Comparison of ENCODE assay signal across 15 cellular contexts in genomic region chr1:208085655-208086054, GRCh38.
DNase-seq lines count a peak whose midpoint lies in the region; ATAC-seq and TF ChIP-seq lines count a peak whose summit lies in the region.
"Had no signal": no experiment of that assay in that cellular context is flagged by ENCODE, and none has a peak within 500 bp of the region (broad histone marks: within the 10 kb centered on the region; RNA-seq: fewer than 3 reads in every experiment).

No MANE protein-coding gene starts in this region.

- H3K4me3 Mint-ChIP-seq in CD4-positive, alpha-beta T cell = no peak overlapping the region
- peak overlapping the region; percentile 59 for H3K4me3 Mint-ChIP-seq in stimulated activated effector memory CD8-positive, alpha-beta T cell treated with anti-CD3 and anti-CD28 coated beads, Interleukin-12 subunit alpha, Interleukin-12 subunit beta, amount 100 ng/mL, for 72 hours
- H3K4me3 Mint-ChIP-seq: WTC11 had no signal

- no peaks in the 10 kb centered on the region for H3K4me1 ChIP-seq in RWPE2 (ENCODE audit: insufficient read depth, poor library complexity, severe bottlenecking)
- peaks cover 0 to 56% (median 17%) of the 10 kb centered on the region in 3 donors for H3K4me1 ChIP-seq in esophagus squamous epithelium
- H3K4me1 ChIP-seq: HAP-1 had no signal

- intact Hi-C loops in CD4-positive, alpha-beta T cell (cut with DNase I, micrococcal nuclease) = no loop called here
- intact Hi-C loops in esophagus squamous epithelium (cut with DNase I) = no loop called here
- intact Hi-C loops in posterior vena cava (cut with DNase I) = no loop called here

- no peaks in the 10 kb centered on the region for H3K9me3 ChIP-seq in CD4-positive, alpha-beta T cell (ENCODE audit: control insufficient read depth, low read length)
- H3K9me3 ChIP-seq in RWPE2 (ENCODE audit: severe bottlenecking) (no peaks in the 10 kb centered on the region), esophagus squamous epithelium (no peaks in the 10 kb centered on the region)
- H3K9me3 ChIP-seq: colonic mucosa, HAP-1, heart right ventricle had no signal

- H3K9me3 Mint-ChIP-seq in CD4-positive, alpha-beta T cell = no peaks in the 10 kb centered on the region
- no peaks in the 10 kb centered on the region for H3K9me3 Mint-ChIP-seq in stimulated activated effector memory CD8-positive, alpha-beta T cell treated with anti-CD3 and anti-CD28 coated beads, Interleukin-12 subunit alpha, Interleukin-12 subunit beta, amount 100 ng/mL, for 72 hours
- H3K9me3 Mint-ChIP-seq: WTC11 had no signal

- H3K4me1 Mint-ChIP-seq in CD4-positive, alpha-beta T cell (ENCODE audit: low read depth) = peaks cover 29% of the 10 kb centered on the region
- H3K4me1 Mint-ChIP-seq in stimulated activated effector memory CD8-positive, alpha-beta T cell treated with anti-CD3 and anti-CD28 coated beads, Interleukin-12 subunit alpha, Interleukin-12 subunit beta, amount 100 ng/mL, for 72 hours = peaks cover 15% of the 10 kb centered on the region

- CTCF ChIA-PET in CD4-positive, alpha-beta T cell (lab: Charles Lee) = interaction anchor here (3.4 kb wide), 1 partner anchor 64 kb away, joined by 11 read pairs; no protein-coding TSS in a partner anchor

- H3K27ac Mint-ChIP-seq in CD4-positive, alpha-beta T cell = peak overlapping the region; percentile 92
- H3K27ac Mint-ChIP-seq in stimulated activated effector memory CD8-positive, alpha-beta T cell treated with anti-CD3 and anti-CD28 coated beads, Interleukin-12 subunit alpha, Interleukin-12 subunit beta, amount 100 ng/mL, for 72 hours = no peak overlapping the region
- H3K27ac Mint-ChIP-seq: WTC11 had no signal

- no peak for TF ChIP-seq POLR2A in esophagus squamous epithelium (IDR thresholded peaks at IDR 0.05)

- H3K36me3 ChIP-seq in RWPE2 (ENCODE audit: low read depth) = no peaks in the 10 kb centered on the region; the same call in 1 of the 2 replicates
- peaks cover 0 to 98% (median 7%) of the 10 kb centered on the region in 3 donors for H3K36me3 ChIP-seq in esophagus squamous epithelium
- H3K36me3 ChIP-seq: colonic mucosa, HAP-1 had no signal

- no peaks in the 10 kb centered on the region for H3K27me3 ChIP-seq in CD4-positive, alpha-beta T cell (ENCODE audit: control insufficient read depth, insufficient read depth, low read length)
- no peaks in the 10 kb centered on the region for H3K27me3 ChIP-seq in RWPE2 (ENCODE audit: insufficient read depth, poor library complexity, severe bottlenecking)
- no peaks in the 10 kb centered on the region for H3K27me3 ChIP-seq in esophagus squamous epithelium
- H3K27me3 ChIP-seq: colonic mucosa, heart right ventricle had no signal

- peaks cover 4% of the 10 kb centered on the region for H3K36me3 Mint-ChIP-seq in CD4-positive, alpha-beta T cell (ENCODE audit: low read depth)
- H3K36me3 Mint-ChIP-seq in stimulated activated effector memory CD8-positive, alpha-beta T cell treated with anti-CD3 and anti-CD28 coated beads, Interleukin-12 subunit alpha, Interleukin-12 subunit beta, amount 100 ng/mL, for 72 hours = peaks cover 6% of the 10 kb centered on the region
- H3K36me3 Mint-ChIP-seq: WTC11 had no signal

- no peak for TF ChIP-seq CTCF in CD4-positive, alpha-beta T cell (IDR thresholded peaks at IDR 0.05)
- TF ChIP-seq CTCF in RWPE2 (IDR thresholded peaks at IDR 0.05; ENCODE audit: poor library complexity, severe bottlenecking) = no peak
- TF ChIP-seq CTCF in esophagus squamous epithelium (IDR thresholded peaks at IDR 0.05) = no peak

- H3K27me3 Mint-ChIP-seq in CD4-positive, alpha-beta T cell = no peaks in the 10 kb centered on the region

- no peak for ATAC-seq in CD4-positive, alpha-beta T cell (ENCODE audit: poor library complexity)
- ATAC-seq in RWPE2 (ENCODE audit: low read depth) (no peak), HG03457 (IDR thresholded peaks at IDR 0.05; ENCODE audit: unreplicated experiment) (no peak)
- ATAC-seq in stimulated activated effector memory CD8-positive, alpha-beta T cell treated with anti-CD3 and anti-CD28 coated beads, Interleukin-12 subunit alpha, Interleukin-12 subunit beta, amount 100 ng/mL, for 72 hours = no peak
- ATAC-seq: WTC11 had no signal

- no peak for DNase-seq in CD4-positive, alpha-beta T cell
- DNase-seq in RWPE2 (ENCODE audit: low spot score) (no peak), esophagus squamous epithelium (lab: John Stamatoyannopoulos, UW) (no peak), HCEC 1CT (no peak), NCI-H774 (lab: John Stamatoyannopoulos, UW) (no peak), posterior vena cava (ENCODE audit: low spot score) (no peak)
- DNase-seq in stimulated activated effector memory CD8-positive, alpha-beta T cell treated with anti-CD3 and anti-CD28 coated beads, Interleukin-12 subunit alpha, Interleukin-12 subunit beta, amount 100 ng/mL, for 72 hours (ENCODE audit: low spot score in 2 of 2) = no peak
- DNase-seq: amniotic stem cell, colonic mucosa, heart right ventricle, kidney had no signal

- H3K4me3 ChIP-seq in RWPE2 (ENCODE audit: severe bottlenecking) (no peak overlapping the region), esophagus squamous epithelium (no peak overlapping the region)
- H3K4me3 ChIP-seq: colonic mucosa, HAP-1 had no signal

- POLR2A ChIA-PET in CD4-positive, alpha-beta T cell (lab: Charles Lee) = no interaction called here

- WGBS in esophagus squamous epithelium, 2 donors = 63 to 74% methylated on average over 4 of the region's 4 CpGs

- no peak overlapping the region for H3K27ac ChIP-seq in CD4-positive, alpha-beta T cell (ENCODE audit: low read depth, low read length)
- H3K27ac ChIP-seq in RWPE2 (ENCODE audit: poor library complexity, severe bottlenecking) = peak overlapping the region; percentile 16
- peak overlapping the region in 3 of 4 donors; percentile 40 to 73 (median 53) for H3K27ac ChIP-seq in esophagus squamous epithelium
- H3K27ac ChIP-seq: colonic mucosa, HL-60 had no signal
